8 cellular contexts compared by ENCODE assay signal in genomic region chr7:123748734-123749536, GRCh38. TPM values are rescaled to one million over a fixed set of nuclear protein-coding genes. Genes with fewer than 3 reads are reported as not detected.
DNase-seq lines count a peak whose midpoint lies in the region; ATAC-seq and TF ChIP-seq lines count a peak whose summit lies in the region.

WASL (minus strand) TSS chr7:123749003; CDS start chr7:123748734, 269 bp downstream.

- WGBS in SK-N-SH (ENCODE audit: low lambda C conversion rate), result under 1% methylated on average over 57 of the region's 93 CpGs

- TF ChIP-seq RAD21 in SK-N-SH (IDR thresholded peaks at IDR 0.05; ENCODE audit: low read length), result peak; percentile 19; the same call in 1 of the 2 replicates

- peak within 1 kb of the TSS; percentile 97 for H3K4me3 ChIP-seq in GM06990 (replicated peaks; ENCODE audit: low read depth, low read length)
- peak within 1 kb of the TSS; percentile 79 for H3K4me3 ChIP-seq in HFF-Myc (replicated peaks; ENCODE audit: low read depth, low read length)
- peak within 1 kb of the TSS; percentile 94 to 100 for H3K4me3 ChIP-seq in SK-N-SH (ENCODE audit: low read depth in 2 of 2, low read length in 1 of 2)

- DNase-seq in GM06990 (ENCODE audit: extremely low read depth, insufficient read length) (peak; percentile 96), HFF-Myc (ENCODE audit: extremely low read depth, low read depth) (peak; percentile 53), MV-4-11 (lab: John Stamatoyannopoulos, UW) (peak; percentile 76), SK-N-SH (peak; percentile 99), glomerular visceral epithelial cell (ENCODE audit: extremely low spot score) (peak; percentile 91), omental fat pad (ENCODE audit: low spot score) (peak; percentile 72)

- H3K79me2 ChIP-seq in SK-N-SH (ENCODE audit: insufficient read depth), result peaks cover 55% of the 10 kb centered on the region

- peak within 1 kb of the TSS; percentile 93 for H3K9ac ChIP-seq in SK-N-SH

- H3K27ac ChIP-seq in SK-N-SH (ENCODE audit: low read depth in 2 of 2, low read length in 1 of 2) (peak within 1 kb of the TSS; percentile 96 to 100), temporal lobe (ENCODE audit: low read depth, low read length) (peak within 1 kb of the TSS; percentile 90)

- POLR2A ChIA-PET in SK-N-SH (lab: Yijun Ruan, JAX), result interaction anchor here (0.6 to 2.5 kb wide), 11 partner anchors 9 to 316 kb away, joined by 3 to 7 read pairs (median 3); partner anchors contain the start of genes NDUFA5 and TMEM229A

- H3K27ac Mint-ChIP-seq in activated naive CD8-positive, alpha-beta T cell, result peak within 1 kb of the TSS; percentile 95

- peak within 1 kb of the TSS; percentile 85 for H2AFZ ChIP-seq in SK-N-SH (ENCODE audit: low read depth)

- TF ChIP-seq CTCF in GM06990 (IDR thresholded peaks at IDR 0.05; ENCODE audit: insufficient read depth, low read length, poor library complexity, severe bottlenecking) (no peak), HFF-Myc (IDR thresholded peaks at IDR 0.05; ENCODE audit: low read depth, low read length, missing control alignments) (no peak), SK-N-SH (IDR thresholded peaks at IDR 0.05) (no peak), omental fat pad (IDR thresholded peaks at IDR 0.05) (no peak)

- H3K4me1 ChIP-seq in SK-N-SH (ENCODE audit: control insufficient read depth in 1 of 2, insufficient read depth in 2 of 2, low read depth in 1 of 2, low read length in 1 of 2), result peaks cover 27 to 57% of the 10 kb centered on the region in 2 experiments; a peak in 3 of 4 replicates

- H3K9me2 ChIP-seq in SK-N-SH, result no peaks in the 10 kb centered on the region

- peaks cover 49% of the 10 kb centered on the region for H3F3A ChIP-seq in SK-N-SH (replicated peaks; ENCODE audit: insufficient read depth)

- no peaks in the 10 kb centered on the region for H3K36me3 Mint-ChIP-seq in activated naive CD8-positive, alpha-beta T cell

- H3K4me2 ChIP-seq in SK-N-SH, result peak within 1 kb of the TSS; percentile 87

- ATAC-seq in omental fat pad (ENCODE audit: low FRiP score), result peak; percentile 96

- peak within 1 kb of the TSS; percentile 98 for H3K4me3 Mint-ChIP-seq in activated naive CD8-positive, alpha-beta T cell

- no peaks in the 10 kb centered on the region for H3K9me3 ChIP-seq in SK-N-SH

- H3K27me3 ChIP-seq in GM06990 (replicated peaks; ENCODE audit: control insufficient read depth, insufficient read depth, low read length) (no peaks in the 10 kb centered on the region), SK-N-SH (ENCODE audit: insufficient read depth) (no peaks in the 10 kb centered on the region)

- CTCF ChIA-PET in SK-N-SH (lab: Yijun Ruan, JAX), result interaction anchor here (0.6 to 3.7 kb wide), 27 partner anchors 9 to 1820 kb away, joined by 3 to 17 read pairs (median 4); no protein-coding TSS in a partner anchor

- H3K9me3 Mint-ChIP-seq in activated naive CD8-positive, alpha-beta T cell (ENCODE audit: low read depth), result no peaks in the 10 kb centered on the region

- H3K36me3 ChIP-seq in GM06990 (ENCODE audit: control insufficient read depth, insufficient read depth, low read length), result no peaks in the 10 kb centered on the region
- H3K36me3 ChIP-seq in SK-N-SH (replicated peaks in 1 of 2; ENCODE audit: control insufficient read depth in 1 of 2, insufficient read depth in 2 of 2, low read length in 1 of 2), result peaks cover 3% of the 10 kb centered on the region in 2 experiments

- peaks cover 41% of the 10 kb centered on the region for H4K20me1 ChIP-seq in SK-N-SH (ENCODE audit: insufficient read depth)

- H3K4me1 Mint-ChIP-seq in activated naive CD8-positive, alpha-beta T cell (ENCODE audit: low read depth), result peaks cover 61% of the 10 kb centered on the region

- TF ChIP-seq EP300 in SK-N-SH (IDR thresholded peaks at IDR 0.05; ENCODE audit: borderline replicate concordance in 1 of 2, low read depth in 1 of 2, low read length in 1 of 2), result peak; percentile 26 to 72; a peak in 2 of 4 replicates

- H3K27me3 Mint-ChIP-seq in activated naive CD8-positive, alpha-beta T cell, result no peaks in the 10 kb centered on the region

TF ChIP-seq in SK-N-SH, 30 proteins besides CTCF, POLR2A, EP300 and RAD21 (continues in another document):
- TF ChIP-seq ELF1 (IDR thresholded peaks at IDR 0.05), result no peak; the same call in 1 of the 2 replicates
- 0 out of 2 replicates have a peak, but pooled peaks have one; percentile 26 for TF ChIP-seq FOXM1 (IDR thresholded peaks at IDR 0.05; ENCODE audit: low read depth)
- peak; percentile 77 for TF ChIP-seq CHD2 (IDR thresholded peaks at IDR 0.05; ENCODE audit: low read length, partially characterized antibody)
- peak; percentile 40; the same call in 1 of the 2 replicates for TF ChIP-seq NFIC (IDR thresholded peaks at IDR 0.05; ENCODE audit: borderline replicate concordance)
- TF ChIP-seq, protein P1, sequence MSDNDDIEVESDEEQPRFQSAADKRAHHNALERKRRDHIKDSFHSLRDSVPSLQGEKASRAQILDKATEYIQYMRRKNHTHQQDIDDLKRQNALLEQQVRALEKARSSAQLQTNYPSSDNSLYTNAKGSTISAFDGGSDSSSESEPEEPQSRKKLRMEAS (IDR thresholded peaks at IDR 0.05; ENCODE audit: low read depth), result no peak; the same call in 1 of the 2 replicates
- no peak; the same call in 1 of the 2 replicates for TF ChIP-seq JUND (IDR thresholded peaks at IDR 0.05)
- TF ChIP-seq, protein P2, sequence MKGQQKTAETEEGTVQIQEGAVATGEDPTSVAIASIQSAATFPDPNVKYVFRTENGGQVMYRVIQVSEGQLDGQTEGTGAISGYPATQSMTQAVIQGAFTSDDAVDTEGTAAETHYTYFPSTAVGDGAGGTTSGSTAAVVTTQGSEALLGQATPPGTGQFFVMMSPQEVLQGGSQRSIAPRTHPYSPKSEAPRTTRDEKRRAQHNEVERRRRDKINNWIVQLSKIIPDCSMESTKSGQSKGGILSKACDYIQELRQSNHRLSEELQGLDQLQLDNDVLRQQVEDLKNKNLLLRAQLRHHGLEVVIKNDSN (IDR thresholded peaks at IDR 0.05; ENCODE audit: borderline replicate concordance, low read depth), result no peak; the same call in 1 of the 2 replicates
- TF ChIP-seq SIN3A (IDR thresholded peaks at IDR 0.05; ENCODE audit: borderline replicate concordance, low read depth, low read length), result peak; percentile 46; the same call in 1 of the 2 replicates
- TF ChIP-seq RFX5 (IDR thresholded peaks at IDR 0.05; ENCODE audit: low read length), result no peak
- no peak for TF ChIP-seq EZH2phosphoT487 (IDR thresholded peaks at IDR 0.05; ENCODE audit: borderline replicate concordance, low read depth)
- TF ChIP-seq MEF2A (IDR thresholded peaks at IDR 0.05; ENCODE audit: borderline replicate concordance, low read depth), result peak; percentile 32; the same call in 1 of the 2 replicates
- TF ChIP-seq RXRA (IDR thresholded peaks at IDR 0.05; ENCODE audit: borderline replicate concordance, low read depth), result no peak
- peak; percentile 94 for TF ChIP-seq YY1 (IDR thresholded peaks at IDR 0.05; ENCODE audit: low read depth)
- TF ChIP-seq NRF1 (IDR thresholded peaks at IDR 0.05; ENCODE audit: low read depth, low read length), result peak; percentile 60
- TF ChIP-seq SMC3 (IDR thresholded peaks at IDR 0.05; ENCODE audit: low read depth, low read length), result 0 out of 2 replicates have a peak, but pooled peaks have one; percentile 1
- peak; percentile 45; the same call in 1 of the 2 replicates for TF ChIP-seq RCOR1 (IDR thresholded peaks at IDR 0.05; ENCODE audit: low read length)
- TF ChIP-seq FOSL2 (IDR thresholded peaks at IDR 0.05; ENCODE audit: borderline replicate concordance, low read depth), result no peak
- TF ChIP-seq MXI1 (IDR thresholded peaks at IDR 0.05; ENCODE audit: low read depth, low read length), result peak; percentile 82
- no peak for TF ChIP-seq TCF12 (IDR thresholded peaks at IDR 0.05)
- TF ChIP-seq, protein P3, sequence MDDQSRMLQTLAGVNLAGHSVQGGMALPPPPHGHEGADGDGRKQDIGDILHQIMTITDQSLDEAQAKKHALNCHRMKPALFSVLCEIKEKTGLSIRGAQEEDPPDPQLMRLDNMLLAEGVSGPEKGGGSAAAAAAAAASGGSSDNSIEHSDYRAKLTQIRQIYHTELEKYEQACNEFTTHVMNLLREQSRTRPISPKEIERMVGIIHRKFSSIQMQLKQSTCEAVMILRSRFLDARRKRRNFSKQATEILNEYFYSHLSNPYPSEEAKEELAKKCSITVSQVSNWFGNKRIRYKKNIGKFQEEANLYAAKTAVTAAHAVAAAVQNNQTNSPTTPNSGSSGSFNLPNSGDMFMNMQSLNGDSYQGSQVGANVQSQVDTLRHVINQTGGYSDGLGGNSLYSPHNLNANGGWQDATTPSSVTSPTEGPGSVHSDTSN (IDR thresholded peaks at IDR 0.05), result peak; percentile 31
- TF ChIP-seq POLR2AphosphoS5 (IDR thresholded peaks at IDR 0.05; ENCODE audit: low read depth, low read length), result peak; percentile 87
- TF ChIP-seq TAF1 (IDR thresholded peaks at IDR 0.05; ENCODE audit: borderline replicate concordance, low read depth, low read length), result peak; percentile 58
- peak; percentile 32 for TF ChIP-seq GATA2 (CRISPR knock-in tag; IDR thresholded peaks at IDR 0.05)

RNA-seq across cellular contexts. Expression of gene WASL, which starts in this region (rescaled TPM):
- 8.5 and 9.9 TPM in 2 replicates for polyA plus RNA-seq in SK-N-SH (2012; rRNA removed)
- 19.1 and 21.4 TPM in 2 replicates for polyA plus RNA-seq in SK-N-SH (2012; cell fraction: cytosol; rRNA removed)
- 5.9 and 10.8 TPM in 2 replicates for polyA plus RNA-seq in SK-N-SH (2012; cell fraction: nucleus; rRNA removed)
- total RNA-seq in omental fat pad (10 to 100 TPM; 23.8 to 30.9 (median 27.6) TPM), temporal lobe (25.3 TPM)

Comparison
In these comparisons a context has a peak if more than half of its experiments do, and no peak if none do; other contexts are left out.
1. Peak in every context shown above with its lines: DNase-seq, ATAC-seq, H3K4me3 ChIP-seq and H3K27ac ChIP-seq.